ENCODE assay signal across 20 cellular contexts in genomic region chr2:196230460-196230859, GRCh38. TPM values are rescaled to one million over a fixed set of nuclear protein-coding genes. Genes with fewer than 3 reads are reported as not detected.
DNase-seq lines count a peak whose midpoint lies in the region; ATAC-seq, FAIRE-seq and TF ChIP-seq lines count a peak whose summit lies in the region.
"Had no signal": no experiment of that assay in that cellular context is flagged by ENCODE, and none has a peak within 500 bp of the region (broad histone marks: within the 10 kb centered on the region; RNA-seq: fewer than 3 reads in every experiment).

No MANE protein-coding gene starts in this region.

- no peaks in the 10 kb centered on the region for H3K9me2 ChIP-seq in Karpas-422 (replicated peaks; ENCODE audit: insufficient read depth, low read length)

- TF ChIP-seq CTCF in foreskin keratinocyte (conservative IDR thresholded peaks at IDR 0.05): no peak

- no peaks in the 10 kb centered on the region for H3K79me2 ChIP-seq in Karpas-422 (ENCODE audit: low read length)

- H3K36me3 ChIP-seq in Karpas-422 (ENCODE audit: insufficient read depth, low read length): no peaks in the 10 kb centered on the region
- H3K36me3 ChIP-seq in small intestine (ENCODE audit: control insufficient read depth in 2 of 2, insufficient read depth in 2 of 2, low read length in 2 of 2): no peaks in the 10 kb centered on the region
- H3K36me3 ChIP-seq in MG63: no peaks in the 10 kb centered on the region; the same call in 1 of the 2 replicates
- H3K36me3 ChIP-seq: WERI-Rb-1 had no signal

- H3K4me3 ChIP-seq in Karpas-422 (ENCODE audit: low read length): no peak overlapping the region
- no peak overlapping the region for H3K4me3 ChIP-seq in small intestine (ENCODE audit: low read depth in 1 of 2, low read length in 2 of 2)
- H3K4me3 ChIP-seq in MG63: no peak overlapping the region
- H3K4me3 ChIP-seq: GM23248, skin epidermis had no signal

- peak overlapping the region; percentile 94 for H3K27ac Mint-ChIP-seq in activated CD4-positive, alpha-beta T cell treated with anti-CD3 and anti-CD28 coated beads, Interleukin-2, amount 10 ng/mL, durations not matched to agents 24 days and 14 days
- peak overlapping the region; percentile 96 for H3K27ac Mint-ChIP-seq in activated naive CD8-positive, alpha-beta T cell treated with anti-CD3 and anti-CD28 coated beads, Interleukin-2, amount 50 U/mL, for 24 hours
- H3K27ac Mint-ChIP-seq: stimulated activated naive B cell treated with anti-CD40 and anti-IgM and Interleukin-4, amounts not matched to agents 10 μg/mL and 1 μg/mL and 100 μg/mL, for 72 hours had no signal

- no peak overlapping the region for H3K4me2 ChIP-seq in Karpas-422 (ENCODE audit: low read depth, low read length, poor library complexity, severe bottlenecking)

- FAIRE-seq in small intestine (lab: Jason Lieb, UNC): no peak

- H3K27me3 Mint-ChIP-seq in activated CD4-positive, alpha-beta T cell treated with anti-CD3 and anti-CD28 coated beads, Interleukin-2, amount 10 ng/mL, durations not matched to agents 24 days and 14 days: no peaks in the 10 kb centered on the region
- H3K27me3 Mint-ChIP-seq in activated naive CD8-positive, alpha-beta T cell treated with anti-CD3 and anti-CD28 coated beads, Interleukin-2, amount 50 U/mL, for 24 hours: no peaks in the 10 kb centered on the region
- H3K27me3 Mint-ChIP-seq: stimulated activated naive B cell treated with anti-CD40 and anti-IgM and Interleukin-4, amounts not matched to agents 10 μg/mL and 1 μg/mL and 100 μg/mL, for 72 hours had no signal

- H3K4me1 Mint-ChIP-seq in activated CD4-positive, alpha-beta T cell treated with anti-CD3 and anti-CD28 coated beads, Interleukin-2, amount 10 ng/mL, durations not matched to agents 24 days and 14 days: peaks cover 74% of the 10 kb centered on the region
- peaks cover 96% of the 10 kb centered on the region for H3K4me1 Mint-ChIP-seq in activated naive CD8-positive, alpha-beta T cell treated with anti-CD3 and anti-CD28 coated beads, Interleukin-2, amount 50 U/mL, for 24 hours

- H3K4me1 ChIP-seq in Karpas-422 (ENCODE audit: low read length): peaks cover 65% of the 10 kb centered on the region
- H3K4me1 ChIP-seq in small intestine (ENCODE audit: control insufficient read depth in 2 of 2, insufficient read depth in 1 of 2, low read depth in 1 of 2, low read length in 1 of 2): peaks cover 7 to 8% of the 10 kb centered on the region in 2 donors
- H3K4me1 ChIP-seq in foreskin keratinocyte: peaks cover 33% of the 10 kb centered on the region

- peaks cover 6% of the 10 kb centered on the region for H3K9me3 Mint-ChIP-seq in activated CD4-positive, alpha-beta T cell treated with anti-CD3 and anti-CD28 coated beads, Interleukin-2, amount 10 ng/mL, durations not matched to agents 24 days and 14 days
- no peaks in the 10 kb centered on the region for H3K9me3 Mint-ChIP-seq in activated naive CD8-positive, alpha-beta T cell treated with anti-CD3 and anti-CD28 coated beads, Interleukin-2, amount 50 U/mL, for 24 hours
- H3K9me3 Mint-ChIP-seq: stimulated activated naive B cell treated with anti-CD40 and anti-IgM and Interleukin-4, amounts not matched to agents 10 μg/mL and 1 μg/mL and 100 μg/mL, for 72 hours had no signal

- H3K9me3 ChIP-seq in Karpas-422 (ENCODE audit: low read length) (no peaks in the 10 kb centered on the region), small intestine (ENCODE audit: control insufficient read depth, low read depth) (no peaks in the 10 kb centered on the region), MG63 (no peaks in the 10 kb centered on the region)

- peak overlapping the region; percentile 77 for H3K4me3 Mint-ChIP-seq in activated CD4-positive, alpha-beta T cell treated with anti-CD3 and anti-CD28 coated beads, Interleukin-2, amount 10 ng/mL, durations not matched to agents 24 days and 14 days
- H3K4me3 Mint-ChIP-seq in activated naive CD8-positive, alpha-beta T cell treated with anti-CD3 and anti-CD28 coated beads, Interleukin-2, amount 50 U/mL, for 24 hours: peak overlapping the region; percentile 62
- H3K4me3 Mint-ChIP-seq: stimulated activated naive B cell treated with anti-CD40 and anti-IgM and Interleukin-4, amounts not matched to agents 10 μg/mL and 1 μg/mL and 100 μg/mL, for 72 hours had no signal

- peak; percentile 62 for DNase-seq in activated CD4-positive, alpha-beta T cell treated with anti-CD3 and anti-CD28 coated beads, Interleukin-2, amount 10 ng/mL, durations not matched to agents 24 days and 14 days
- no peak for DNase-seq in activated CD4-positive, alpha-beta T cell treated with anti-CD3 and anti-CD28 coated beads for 4 hours
- no peak for DNase-seq in Karpas-422
- no peak for DNase-seq in activated naive CD8-positive, alpha-beta T cell treated with anti-CD3 and anti-CD28 coated beads, Interleukin-2, amount 50 U/mL, for 24 hours
- DNase-seq in small intestine: no peak
- no peak for DNase-seq in stimulated activated CD4-positive, alpha-beta T cell treated with anti-CD3 and anti-CD28 coated beads, Interleukin-4, amount 100 ng/mL, for 4 hours
- no peak for DNase-seq in foreskin keratinocyte
- DNase-seq in MG63: no peak
- DNase-seq: activated CD8-positive, alpha-beta memory T cell treated with anti-CD3 and anti-CD28 coated beads, Interleukin-2, amount 50 U/mL, for 48 hours; anterior cingulate cortex; foreskin fibroblast; GDM1; GM23248; NCI-H1417; posterior cingulate gyrus; RPMI8226; stimulated activated naive B cell treated with anti-CD40 and anti-IgM and Interleukin-4, amounts not matched to agents 10 μg/mL and 1 μg/mL and 100 μg/mL, for 72 hours; WERI-Rb-1 had no signal

- no peak overlapping the region for H2AFZ ChIP-seq in Karpas-422 (ENCODE audit: low read length)
- H2AFZ ChIP-seq: GM23248 had no signal

- intact Hi-C loops in activated CD4-positive, alpha-beta T cell treated with anti-CD3 and anti-CD28 coated beads, Interleukin-2, amount 10 ng/mL, durations not matched to agents 24 days and 14 days (cut with micrococcal nuclease): loop anchor here (5.0 kb wide), 1 partner anchor 37 kb away; no protein-coding TSS in a partner anchor

- no peaks in the 10 kb centered on the region for H4K20me1 ChIP-seq in Karpas-422 (ENCODE audit: insufficient read depth, low read depth, low read length)

- 91 to 96% (median 93%) methylated on average over 6 of the region's 6 CpGs for WGBS in small intestine, 3 donors

- H3K27ac ChIP-seq in Karpas-422 (ENCODE audit: low read length): peak overlapping the region; percentile 18; the same call in 1 of the 2 replicates
- H3K27ac ChIP-seq in small intestine (ENCODE audit: low read depth in 1 of 2, low read length in 1 of 2): peak overlapping the region; percentile 55 to 91
- no peak overlapping the region for H3K27ac ChIP-seq in foreskin keratinocyte
- H3K27ac ChIP-seq: GM23248, WERI-Rb-1 had no signal

- H3K27me3 ChIP-seq in Karpas-422 (ENCODE audit: low read length) (no peaks in the 10 kb centered on the region), small intestine (ENCODE audit: control insufficient read depth in 2 of 2, insufficient read depth in 2 of 2, low read length in 2 of 2) (no peaks in the 10 kb centered on the region), foreskin keratinocyte (no peaks in the 10 kb centered on the region), MG63 (no peaks in the 10 kb centered on the region)

- ATAC-seq in activated naive CD8-positive, alpha-beta T cell treated with anti-CD3 and anti-CD28 coated beads, Interleukin-2, amount 50 U/mL, for 24 hours: no peak
- no peak for ATAC-seq in foreskin keratinocyte
- ATAC-seq: left colon; stimulated activated naive B cell treated with anti-CD40 and anti-IgM and Interleukin-4, amounts not matched to agents 10 μg/mL and 1 μg/mL and 100 μg/mL, for 72 hours had no signal

- H3K9ac ChIP-seq in Karpas-422 (ENCODE audit: low read length): no peak overlapping the region
- H3K9ac ChIP-seq: GM23248 had no signal

- H3K36me3 Mint-ChIP-seq in activated CD4-positive, alpha-beta T cell treated with anti-CD3 and anti-CD28 coated beads, Interleukin-2, amount 10 ng/mL, durations not matched to agents 24 days and 14 days (ENCODE audit: low read depth): peaks cover 2% of the 10 kb centered on the region
- H3K36me3 Mint-ChIP-seq in activated naive CD8-positive, alpha-beta T cell treated with anti-CD3 and anti-CD28 coated beads, Interleukin-2, amount 50 U/mL, for 24 hours (ENCODE audit: low read depth): peaks cover 1% of the 10 kb centered on the region
- H3K36me3 Mint-ChIP-seq: stimulated activated naive B cell treated with anti-CD40 and anti-IgM and Interleukin-4, amounts not matched to agents 10 μg/mL and 1 μg/mL and 100 μg/mL, for 72 hours had no signal

RNA-seq across cellular contexts. Expression of gene STK17B, which starts 59.1 kb away (rescaled TPM):
- 129 and 131 TPM in 2 replicates for total RNA-seq in activated CD4-positive, alpha-beta T cell treated with anti-CD3 and anti-CD28 coated beads, Interleukin-2, amount 10 ng/mL, durations not matched to agents 24 days and 14 days
- 224 and 353 TPM in 2 replicates for total RNA-seq in Karpas-422 (2014; rRNA removed; shearing (Covaris generic); ENCODE audit: low replicate concordance)
- polyA plus RNA-seq in small intestine (10 to 100 TPM in 2 of 3 donors, 1 to 10 TPM in 1; 6.7 to 27.7 (median 23.2) TPM), foreskin keratinocyte (4.8 and 5.0 TPM in 2 replicates)
- total RNA-seq in foreskin keratinocyte: 17.4 and 22.5 TPM in 2 replicates
- total RNA-seq in MG63 (2014; rRNA removed; shearing (Covaris generic); ENCODE audit: low replicate concordance): 49.2 and 82.4 TPM in 2 replicates
